10 cellular contexts compared by ENCODE assay signal in genomic region chr2:7012141-7012809, GRCh38.
DNase-seq lines count a peak whose midpoint lies in the region; ATAC-seq and TF ChIP-seq lines count a peak whose summit lies in the region.
"Had no signal": no experiment of that assay in that cellular context is flagged by ENCODE, and none has a peak within 500 bp of the region (broad histone marks: within the 10 kb centered on the region; RNA-seq: fewer than 3 reads in every experiment).

No MANE protein-coding gene starts in this region.

- peaks cover 24% of the 10 kb centered on the region for H3K36me3 Mint-ChIP-seq in activated T-helper 17 cell treated with anti-CD3 and anti-CD28 coated beads, Interleukin-2, amount 50 U/mL, for 72 hours (ENCODE audit: low read depth)

- H3K4me1 Mint-ChIP-seq in activated T-helper 17 cell treated with anti-CD3 and anti-CD28 coated beads, Interleukin-2, amount 50 U/mL, for 72 hours = peaks cover 34% of the 10 kb centered on the region

- H3K27ac Mint-ChIP-seq in activated T-helper 17 cell treated with anti-CD3 and anti-CD28 coated beads, Interleukin-2, amount 50 U/mL, for 72 hours = peak overlapping the region; percentile 15

- no peak for ATAC-seq in activated T-helper 17 cell treated with anti-CD3 and anti-CD28 coated beads, Interleukin-2, amount 50 U/mL, for 72 hours (replicated peaks)
- no peak for ATAC-seq in GM18520 (IDR thresholded peaks at IDR 0.05; ENCODE audit: unreplicated experiment)

- no peak overlapping the region for H3K4me3 Mint-ChIP-seq in activated T-helper 17 cell treated with anti-CD3 and anti-CD28 coated beads, Interleukin-2, amount 50 U/mL, for 72 hours

- DNase-seq in AG09309 (ENCODE audit: low read depth) (peak; percentile 40), NCI-H1092 treated with DMSO at 0.1 percent for 48 hours (lab: John Stamatoyannopoulos, UW) (peak; percentile 64), iris pigment epithelial cell (ENCODE audit: low read depth) (peak; percentile 74), T-helper 9 cell (no peak), AML-193 (lab: John Stamatoyannopoulos, UW) (no peak)
- no peak for DNase-seq in stimulated activated CD4-positive, alpha-beta T cell treated with anti-CD3 and anti-CD28 coated beads, Interleukin-15, amount 100 ng/mL, for 24 hours
- DNase-seq: aorta, GOT3 had no signal

- no peaks in the 10 kb centered on the region for H3K9me3 Mint-ChIP-seq in activated T-helper 17 cell treated with anti-CD3 and anti-CD28 coated beads, Interleukin-2, amount 50 U/mL, for 72 hours

- no peak for TF ChIP-seq CTCF in AG09309 (IDR thresholded peaks at IDR 0.05; ENCODE audit: control insufficient read depth, insufficient read depth, low read depth, low read length, missing control alignments)

- H3K27me3 Mint-ChIP-seq in activated T-helper 17 cell treated with anti-CD3 and anti-CD28 coated beads, Interleukin-2, amount 50 U/mL, for 72 hours = no peaks in the 10 kb centered on the region

- no peak overlapping the region for H3K4me3 ChIP-seq in AG09309 (ENCODE audit: control insufficient read depth, low read depth, low read length)

Comparison
In these comparisons a context has a peak if more than half of its experiments do, and no peak if none do; other contexts are left out.
1. DNase-seq: peak in AG09309 (single experiment), NCI-H1092 treated with DMSO at 0.1 percent for 48 hours (single experiment) and iris pigment epithelial cell (single experiment); none in T-helper 9 cell (single experiment), AML-193 (0 of 2) and stimulated activated CD4-positive, alpha-beta T cell treated with anti-CD3 and anti-CD28 coated beads, Interleukin-15, amount 100 ng/mL, for 24 hours (single experiment).